8 cellular contexts compared by ENCODE assay signal in the genomic region with DNA sequence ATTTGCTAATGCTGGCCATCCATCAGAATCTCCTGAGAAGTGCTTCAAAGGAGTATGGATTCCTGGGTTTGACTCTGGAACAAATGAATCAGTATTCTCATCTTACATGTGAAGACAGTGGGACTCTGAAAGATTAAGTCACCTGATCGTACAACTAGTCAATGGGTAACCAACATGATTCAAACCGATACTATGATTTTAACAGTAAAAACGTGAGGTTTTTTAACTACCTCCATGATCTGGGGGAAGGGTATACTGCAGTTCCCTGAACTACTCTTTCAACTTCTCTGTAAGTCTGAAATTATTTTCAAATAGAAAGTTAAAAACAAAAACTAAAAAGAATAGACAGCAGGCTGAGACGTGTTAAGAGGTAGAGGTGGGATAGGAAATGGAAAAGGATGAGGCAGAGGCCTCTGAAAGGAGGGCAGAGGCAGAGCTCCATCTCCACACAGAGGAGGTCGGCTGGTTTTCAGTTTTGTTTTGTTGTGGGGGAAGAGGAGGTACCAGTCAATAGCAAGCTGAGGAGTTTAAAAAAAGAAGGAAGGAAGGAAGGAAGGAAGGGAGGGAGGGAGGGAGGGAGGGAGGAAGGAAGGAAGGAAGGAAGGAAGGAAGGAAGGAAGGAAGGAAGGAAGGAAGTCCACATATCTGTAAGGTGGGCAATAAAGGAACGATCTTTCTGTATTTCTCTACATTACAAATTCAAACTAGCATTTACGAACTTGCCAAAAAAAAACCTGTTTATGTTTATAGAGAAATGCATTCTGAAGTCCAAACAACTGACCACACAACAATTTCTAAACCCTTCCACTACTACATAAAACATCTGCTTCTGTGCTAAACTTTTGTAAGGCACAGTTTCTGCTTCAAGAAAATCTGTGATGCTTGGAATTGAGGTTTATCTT.
A peak's percentile ranks its signal among the peaks of the same experiment; 100 is the strongest.
DNase-seq lines count a peak whose midpoint lies in the region; ATAC-seq and FAIRE-seq lines count a peak whose summit lies in the region.

No MANE protein-coding gene starts in this region.

- ATAC-seq in CD4-positive, CD25-positive, alpha-beta regulatory T cell (ENCODE audit: low read depth in 2 of 2) = peak; percentile 79 to 87
- peak; percentile 78 for ATAC-seq in GM19438 (IDR thresholded peaks at IDR 0.05; ENCODE audit: low read depth, unreplicated experiment)
- peak; percentile 85 for ATAC-seq in HG03432 (IDR thresholded peaks at IDR 0.05; ENCODE audit: unreplicated experiment)
- peak; percentile 67 for ATAC-seq in effector memory CD8-positive, alpha-beta T cell (replicated peaks)

- H3K9me3 Mint-ChIP-seq in CD4-positive, CD25-positive, alpha-beta regulatory T cell = peaks cover 0 to 2% (median 0%) of the 10 kb centered on the region in 7 donors
- no peaks in the 10 kb centered on the region for H3K9me3 Mint-ChIP-seq in effector memory CD8-positive, alpha-beta T cell

- no peaks in the 10 kb centered on the region for H3K27me3 Mint-ChIP-seq in CD4-positive, CD25-positive, alpha-beta regulatory T cell
- no peaks in the 10 kb centered on the region for H3K27me3 Mint-ChIP-seq in effector memory CD8-positive, alpha-beta T cell

- no peaks in the 10 kb centered on the region for H3K36me3 ChIP-seq in CD4-positive, CD25-positive, alpha-beta regulatory T cell (ENCODE audit: control insufficient read depth, insufficient read depth, low read length)

- H3K27me3 ChIP-seq in CD4-positive, CD25-positive, alpha-beta regulatory T cell (ENCODE audit: control insufficient read depth, insufficient read depth, low read length) = no peaks in the 10 kb centered on the region

- H3K4me1 ChIP-seq in CD4-positive, CD25-positive, alpha-beta regulatory T cell (ENCODE audit: control insufficient read depth, insufficient read depth, low read length, poor library complexity, severe bottlenecking) = peaks cover 32% of the 10 kb centered on the region

- no peak for FAIRE-seq in urothelium cell line (lab: Jason Lieb, UNC)

- peak overlapping the region; percentile 72 for H3K4me3 ChIP-seq in CD4-positive, CD25-positive, alpha-beta regulatory T cell (ENCODE audit: low read depth, low read length)

- H3K4me3 Mint-ChIP-seq in CD4-positive, CD25-positive, alpha-beta regulatory T cell = peak overlapping the region; percentile 65 to 89 (median 76)
- peak overlapping the region; percentile 67 to 80 for H3K4me3 Mint-ChIP-seq in effector memory CD8-positive, alpha-beta T cell

- peak overlapping the region; percentile 85 to 99 (median 94) for H3K27ac Mint-ChIP-seq in CD4-positive, CD25-positive, alpha-beta regulatory T cell
- H3K27ac Mint-ChIP-seq in effector memory CD8-positive, alpha-beta T cell = peak overlapping the region; percentile 80 to 96

- no peaks in the 10 kb centered on the region for H3K36me3 Mint-ChIP-seq in CD4-positive, CD25-positive, alpha-beta regulatory T cell
- peaks cover 3% of the 10 kb centered on the region for H3K36me3 Mint-ChIP-seq in effector memory CD8-positive, alpha-beta T cell (ENCODE audit: insufficient read depth)

- H3K4me1 Mint-ChIP-seq in CD4-positive, CD25-positive, alpha-beta regulatory T cell = peaks cover 33 to 52% (median 42%) of the 10 kb centered on the region in 4 donors
- H3K4me1 Mint-ChIP-seq in effector memory CD8-positive, alpha-beta T cell (ENCODE audit: low read depth in 2 of 2) = peaks cover 18 to 36% of the 10 kb centered on the region in 2 donors

- peak overlapping the region; percentile 62 for H3K27ac ChIP-seq in CD4-positive, CD25-positive, alpha-beta regulatory T cell (ENCODE audit: insufficient read depth, low read length, poor library complexity, severe bottlenecking)

- H3K9me3 ChIP-seq in CD4-positive, CD25-positive, alpha-beta regulatory T cell (ENCODE audit: control insufficient read depth in 2 of 2, low read length in 2 of 2) = no peaks in the 10 kb centered on the region

- DNase-seq in CD4-positive, CD25-positive, alpha-beta regulatory T cell = peak in 2 of 3 donors; percentile 42 to 89
- DNase-seq in effector memory CD8-positive, alpha-beta T cell = no peak
- DNase-seq in HCEC 1CT (no peak), NCI-H748 (lab: John Stamatoyannopoulos, UW; ENCODE audit: unreplicated experiment) (no peak), NCI-H2227 treated with DMSO at 0.1 percent for 48 hours (lab: John Stamatoyannopoulos, UW) (no peak), urothelium cell line (ENCODE audit: low spot score) (no peak)

Comparison
In these comparisons a context has a peak if more than half of its experiments do, and no peak if none do; other contexts are left out.
1. DNase-seq: peak in CD4-positive, CD25-positive, alpha-beta regulatory T cell (2 of 3); none in effector memory CD8-positive, alpha-beta T cell (0 of 3), HCEC 1CT (single experiment), NCI-H748 (single experiment), NCI-H2227 treated with DMSO at 0.1 percent for 48 hours (single experiment) and urothelium cell line (single experiment).
2. Peak in every context shown above with its lines, with median percentiles within 50 percentile points of each other: ATAC-seq.